Comparison of ENCODE assay signal across 8 cellular contexts in the genomic region with DNA sequence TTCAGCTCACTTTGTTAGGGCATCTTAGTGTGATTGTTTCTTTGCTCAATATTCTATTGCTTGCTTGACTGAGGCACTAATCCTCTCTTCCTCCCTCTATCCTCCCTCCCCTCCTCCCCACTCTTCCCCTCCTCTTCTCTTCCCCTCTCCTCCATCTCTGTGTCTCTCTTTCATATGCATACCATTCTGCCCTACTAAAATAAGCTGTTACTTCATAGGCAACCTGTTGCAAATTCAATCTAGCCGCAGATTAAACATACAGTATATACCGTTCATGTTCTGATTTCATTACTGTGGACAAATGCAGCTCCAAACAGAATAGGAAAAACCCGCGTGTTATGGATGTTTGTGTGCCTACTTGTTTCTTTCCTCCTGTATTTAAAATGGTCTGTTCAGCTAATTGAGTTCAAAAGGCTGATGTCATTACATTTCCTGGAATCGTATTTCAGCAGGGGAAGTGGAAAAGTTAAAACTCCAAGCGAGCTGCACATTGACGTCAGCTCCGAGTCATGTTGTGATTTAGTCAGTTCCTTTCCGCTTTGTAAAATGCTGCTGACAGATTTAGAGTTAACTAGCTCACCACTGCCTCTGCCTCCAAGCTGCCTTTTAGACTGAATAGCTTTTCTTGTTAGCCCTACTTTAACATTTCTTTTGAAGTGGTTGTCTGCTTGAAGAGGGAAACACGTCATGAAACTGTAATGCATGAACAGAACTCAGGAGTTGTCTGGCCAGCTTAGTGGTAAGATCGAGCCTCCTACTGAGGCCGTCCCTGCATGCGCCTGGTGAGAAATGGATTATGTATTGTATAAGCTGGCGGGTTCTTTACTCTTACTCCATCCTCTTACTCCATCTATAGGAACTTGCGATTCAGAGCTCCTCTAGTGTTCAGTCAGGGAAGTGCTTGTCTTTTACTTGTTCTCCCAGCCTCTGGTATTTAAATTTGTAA.
DNase-seq lines count a peak whose midpoint lies in the region; ATAC-seq, FAIRE-seq and TF ChIP-seq lines count a peak whose summit lies in the region.

No MANE protein-coding gene starts in this region.

- FAIRE-seq in astrocyte (lab: Jason Lieb, UNC) = peak; percentile 90

- H3K4me1 ChIP-seq in astrocyte (ENCODE audit: insufficient read depth, low read length) = peaks cover 5% of the 10 kb centered on the region

- H3K36me3 ChIP-seq in astrocyte (ENCODE audit: insufficient read depth, low read length) = no peaks in the 10 kb centered on the region

- peak overlapping the region; percentile 82 for H3K9ac ChIP-seq in astrocyte (ENCODE audit: low read length)

- DNase-seq in NCI-H1417 (lab: John Stamatoyannopoulos, UW) (peak; percentile 10 to 76 (median 61)), T-helper 17 cell (peak; percentile 47 to 72 (median 61)), astrocyte (ENCODE audit: low read depth) (peak; percentile 99), hippocampal formation (lab: John Stamatoyannopoulos, UW) (peak; percentile 27 to 84), sciatic nerve (ENCODE audit: low spot score) (peak; percentile 84), NCI-H1930 (lab: John Stamatoyannopoulos, UW) (no peak)

- peaks cover 3% of the 10 kb centered on the region for H3K79me2 ChIP-seq in astrocyte (ENCODE audit: insufficient read depth, low read length)

- TF ChIP-seq CTCF in GM12875 (IDR thresholded peaks at IDR 0.05; ENCODE audit: borderline replicate concordance, insufficient read depth, low read depth, low read length) (peak; percentile 74), astrocyte (IDR thresholded peaks at IDR 0.05; ENCODE audit: insufficient read depth, low read depth, low read length) (peak; percentile 89)

- intact Hi-C loops in sciatic nerve (cut with DNase I) = no loop called here

- no peaks in the 10 kb centered on the region for H3K27me3 ChIP-seq in astrocyte (ENCODE audit: insufficient read depth, low read length)

- H3K27me3 Mint-ChIP-seq in T-helper 17 cell = no peaks in the 10 kb centered on the region
- H3K27me3 Mint-ChIP-seq in astrocyte (ENCODE audit: low read depth, unreplicated experiment) = no peaks in the 10 kb centered on the region

- peak overlapping the region; percentile 90 for H3K4me2 ChIP-seq in astrocyte (ENCODE audit: low read length)

- H2AFZ ChIP-seq in astrocyte (ENCODE audit: low read depth, low read length) = peak overlapping the region; percentile 79

- H4K20me1 ChIP-seq in astrocyte (ENCODE audit: insufficient read depth, low read length) = no peaks in the 10 kb centered on the region

- H3K9me3 ChIP-seq in T-helper 17 cell (ENCODE audit: control insufficient read depth, low read length, poor library complexity, severe bottlenecking) (no peaks in the 10 kb centered on the region), astrocyte (ENCODE audit: insufficient read depth, low read depth, low read length) (no peaks in the 10 kb centered on the region)

- H3K36me3 Mint-ChIP-seq in T-helper 17 cell (ENCODE audit: low read depth) (peaks cover 9% of the 10 kb centered on the region), astrocyte (ENCODE audit: low read depth, unreplicated experiment) (no peaks in the 10 kb centered on the region)

- H3K27ac ChIP-seq in astrocyte (ENCODE audit: low read depth, low read length) = peak overlapping the region; percentile 91

- H3K4me3 Mint-ChIP-seq in T-helper 17 cell (peak overlapping the region; percentile 91), astrocyte (ENCODE audit: unreplicated experiment) (peak overlapping the region; percentile 83)

- H3K4me1 Mint-ChIP-seq in T-helper 17 cell (peaks cover 30% of the 10 kb centered on the region), astrocyte (ENCODE audit: low read depth, unreplicated experiment) (peaks cover 15% of the 10 kb centered on the region)

- H3K27ac Mint-ChIP-seq in T-helper 17 cell = peak overlapping the region; percentile 99
- H3K27ac Mint-ChIP-seq in astrocyte (ENCODE audit: unreplicated experiment) = peak overlapping the region; percentile 97

- H3K4me3 ChIP-seq in GM12875 (ENCODE audit: low read depth, low read length) (peak overlapping the region; percentile 38), astrocyte (ENCODE audit: insufficient read depth, low read depth, low read length) (peak overlapping the region; percentile 70)

- H3K9me3 Mint-ChIP-seq in astrocyte (ENCODE audit: unreplicated experiment) = no peaks in the 10 kb centered on the region

- peak; percentile 97 for ATAC-seq in HG02759 (IDR thresholded peaks at IDR 0.05; ENCODE audit: unreplicated experiment)
- ATAC-seq in T-helper 17 cell = peak; percentile 88
- peak; percentile 93 for ATAC-seq in sciatic nerve

Comparison
In these comparisons a context has a peak if more than half of its experiments do, and no peak if none do; other contexts are left out.
1. DNase-seq: peak in NCI-H1417 (3 of 3), T-helper 17 cell (3 of 3), astrocyte (single experiment), hippocampal formation (2 of 2) and sciatic nerve (single experiment); none in NCI-H1930 (0 of 2).
2. Peak in every context shown above with its lines, with median percentiles within 50 percentile points of each other: ATAC-seq.